In the genomic region with DNA sequence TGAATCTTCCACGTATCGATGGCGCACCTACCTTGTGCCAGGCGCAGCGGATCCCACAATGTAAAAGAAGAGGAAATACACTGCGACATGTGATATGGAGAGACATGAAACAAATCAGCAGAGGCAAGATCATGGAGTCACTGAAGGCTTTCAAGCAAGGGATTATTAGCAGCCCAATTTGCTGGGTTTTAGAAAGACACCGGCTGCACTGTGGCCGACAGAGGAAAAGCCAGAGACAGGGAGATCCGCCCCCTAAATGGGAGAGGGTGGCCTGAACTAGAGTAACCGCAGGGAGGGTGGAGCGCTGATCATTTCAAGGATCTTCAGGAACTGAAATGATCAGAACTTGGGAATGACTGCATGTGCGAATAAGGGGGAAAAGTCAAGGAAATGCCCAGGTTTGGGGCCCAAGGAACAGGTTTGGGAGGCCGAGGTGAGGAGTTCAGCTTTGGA, we compare ENCODE assay signal across 8 cellular contexts. TPM values are rescaled to one million over a fixed set of nuclear protein-coding genes. Genes with fewer than 3 reads are reported as not detected.
DNase-seq lines count a peak whose midpoint lies in the region; ATAC-seq and TF ChIP-seq lines count a peak whose summit lies in the region.

No MANE protein-coding gene starts in this region.

- POLR2A ChIA-PET in activated CD4-positive, alpha-beta memory T cell treated with anti-CD3 and anti-CD28 coated beads, Interleukin-2, amount 10 ng/mL, durations not matched to agents 7 days and 5 days (lab: Charles Lee), result interaction anchor here (0.6 to 3.3 kb wide), 17 partner anchors 9 to 472 kb away, joined by 3 to 20 read pairs (median 5); a partner anchor contains a TSS

- TF ChIP-seq CTCF in suprapubic skin (IDR thresholded peaks at IDR 0.05), result no peak
- TF ChIP-seq CTCF in GM13976 (IDR thresholded peaks at IDR 0.05; ENCODE audit: borderline replicate concordance, control extremely low read depth, extremely low read depth, insufficient read depth, missing control alignments), result no peak

- DNase-seq in activated CD8-positive, alpha-beta memory T cell treated with anti-CD3 and anti-CD28 coated beads, Interleukin-2, amount 10 ng/mL, durations not matched to agents 7 days and 5 days, result no peak
- DNase-seq in activated CD8-positive, alpha-beta memory T cell treated with anti-CD3 and anti-CD28 coated beads for 24 hours, result no peak
- DNase-seq in activated CD4-positive, alpha-beta memory T cell treated with anti-CD3 and anti-CD28 coated beads, Interleukin-2, amount 10 ng/mL, durations not matched to agents 7 days and 5 days, result no peak
- DNase-seq in suprapubic skin (ENCODE audit: low spot score in 2 of 2), result no peak
- DNase-seq in GM13976 (ENCODE audit: low spot score), result no peak
- no peak for DNase-seq in activated CD8-positive, alpha-beta memory T cell treated with anti-CD3 and anti-CD28 coated beads, Interleukin-2, amount 50 U/mL, for 48 hours
- DNase-seq in cerebellar nuclear complex (lab: John Stamatoyannopoulos, UW), result no peak

- H3K4me1 ChIP-seq in iPS-18a (ENCODE audit: control insufficient read depth, low read depth, low read length), result peaks cover 18% of the 10 kb centered on the region
- peaks cover 35% of the 10 kb centered on the region for H3K4me1 ChIP-seq in suprapubic skin

- no peaks in the 10 kb centered on the region for H3K9me3 Mint-ChIP-seq in activated CD8-positive, alpha-beta memory T cell treated with anti-CD3 and anti-CD28 coated beads, Interleukin-2, amount 10 ng/mL, durations not matched to agents 7 days and 5 days (ENCODE audit: low read depth)
- H3K9me3 Mint-ChIP-seq in activated CD4-positive, alpha-beta memory T cell treated with anti-CD3 and anti-CD28 coated beads, Interleukin-2, amount 10 ng/mL, durations not matched to agents 7 days and 5 days, result no peaks in the 10 kb centered on the region

- TF ChIP-seq EP300 in suprapubic skin (IDR thresholded peaks at IDR 0.05), result no peak

- H3K4me3 Mint-ChIP-seq in activated CD8-positive, alpha-beta memory T cell treated with anti-CD3 and anti-CD28 coated beads, Interleukin-2, amount 10 ng/mL, durations not matched to agents 7 days and 5 days, result peak overlapping the region; percentile 93
- H3K4me3 Mint-ChIP-seq in activated CD4-positive, alpha-beta memory T cell treated with anti-CD3 and anti-CD28 coated beads, Interleukin-2, amount 10 ng/mL, durations not matched to agents 7 days and 5 days, result peak overlapping the region; percentile 91

- H3K9me3 ChIP-seq in iPS-18a (ENCODE audit: control insufficient read depth, low read depth, low read length) (no peaks in the 10 kb centered on the region), suprapubic skin (no peaks in the 10 kb centered on the region)

- H3K27me3 ChIP-seq in iPS-18a (ENCODE audit: control insufficient read depth, insufficient read depth, low read length) (no peaks in the 10 kb centered on the region), suprapubic skin (no peaks in the 10 kb centered on the region)

- in situ Hi-C loops in GM13976 (cut with MboI; ENCODE audit: low sequenced_read_pairs, unreplicated experiment), result no loop called here

- no peak for TF ChIP-seq POLR2A in suprapubic skin (IDR thresholded peaks at IDR 0.05)

- peak overlapping the region; percentile 89 for H3K4me3 ChIP-seq in iPS-18a (ENCODE audit: low read length)
- peak overlapping the region; percentile 95 for H3K4me3 ChIP-seq in suprapubic skin

- H3K36me3 ChIP-seq in iPS-18a (ENCODE audit: control insufficient read depth, low read depth, low read length) (peaks cover 19% of the 10 kb centered on the region), suprapubic skin (peaks cover 29% of the 10 kb centered on the region)

- peak overlapping the region; percentile 89 for H3K27ac Mint-ChIP-seq in activated CD8-positive, alpha-beta memory T cell treated with anti-CD3 and anti-CD28 coated beads, Interleukin-2, amount 10 ng/mL, durations not matched to agents 7 days and 5 days
- peak overlapping the region; percentile 91 for H3K27ac Mint-ChIP-seq in activated CD4-positive, alpha-beta memory T cell treated with anti-CD3 and anti-CD28 coated beads, Interleukin-2, amount 10 ng/mL, durations not matched to agents 7 days and 5 days

- H3K27ac ChIP-seq in iPS-18a (ENCODE audit: low read length), result peak overlapping the region; percentile 88
- H3K27ac ChIP-seq in suprapubic skin, result peak overlapping the region; percentile 91

- peak overlapping the region; percentile 93 for H3K9ac ChIP-seq in iPS-18a (ENCODE audit: low read length)

- WGBS in suprapubic skin, result 40% methylated on average over 12 of the region's 13 CpGs

- ATAC-seq in activated CD8-positive, alpha-beta memory T cell treated with anti-CD3 and anti-CD28 coated beads, Interleukin-2, amount 10 ng/mL, durations not matched to agents 7 days and 5 days, result no peak

- CTCF ChIA-PET in activated CD8-positive, alpha-beta memory T cell treated with anti-CD3 and anti-CD28 coated beads, Interleukin-2, amount 10 ng/mL, durations not matched to agents 7 days and 5 days (lab: Charles Lee), result interaction anchor here (0.6 to 3.3 kb wide), 17 partner anchors 10 to 472 kb away, joined by 3 to 30 read pairs (median 6); a partner anchor contains a TSS
- CTCF ChIA-PET in activated CD4-positive, alpha-beta memory T cell treated with anti-CD3 and anti-CD28 coated beads, Interleukin-2, amount 10 ng/mL, durations not matched to agents 7 days and 5 days (lab: Charles Lee), result interaction anchor here (0.7 to 2.9 kb wide), 16 partner anchors 12 to 472 kb away, joined by 3 to 19 read pairs (median 6); a partner anchor contains a TSS

- H3K36me3 Mint-ChIP-seq in activated CD8-positive, alpha-beta memory T cell treated with anti-CD3 and anti-CD28 coated beads, Interleukin-2, amount 10 ng/mL, durations not matched to agents 7 days and 5 days, result peaks cover 26% of the 10 kb centered on the region
- H3K36me3 Mint-ChIP-seq in activated CD4-positive, alpha-beta memory T cell treated with anti-CD3 and anti-CD28 coated beads, Interleukin-2, amount 10 ng/mL, durations not matched to agents 7 days and 5 days (ENCODE audit: low read depth), result peaks cover 30% of the 10 kb centered on the region

- H3K4me1 Mint-ChIP-seq in activated CD8-positive, alpha-beta memory T cell treated with anti-CD3 and anti-CD28 coated beads, Interleukin-2, amount 10 ng/mL, durations not matched to agents 7 days and 5 days, result peaks cover 54% of the 10 kb centered on the region
- H3K4me1 Mint-ChIP-seq in activated CD4-positive, alpha-beta memory T cell treated with anti-CD3 and anti-CD28 coated beads, Interleukin-2, amount 10 ng/mL, durations not matched to agents 7 days and 5 days, result peaks cover 51% of the 10 kb centered on the region

- no peaks in the 10 kb centered on the region for H3K27me3 Mint-ChIP-seq in activated CD8-positive, alpha-beta memory T cell treated with anti-CD3 and anti-CD28 coated beads, Interleukin-2, amount 10 ng/mL, durations not matched to agents 7 days and 5 days
- H3K27me3 Mint-ChIP-seq in activated CD4-positive, alpha-beta memory T cell treated with anti-CD3 and anti-CD28 coated beads, Interleukin-2, amount 10 ng/mL, durations not matched to agents 7 days and 5 days, result no peaks in the 10 kb centered on the region

RNA-seq across cellular contexts. Expression of a gene that starts 0.6 kb away (rescaled TPM):
- total RNA-seq in activated CD8-positive, alpha-beta memory T cell treated with anti-CD3 and anti-CD28 coated beads, Interleukin-2, amount 10 ng/mL, durations not matched to agents 7 days and 5 days, result 10 to 100 TPM; 28.3 to 29.0 TPM
- 10 to 100 TPM; 23.8 to 25.5 TPM for total RNA-seq in activated CD4-positive, alpha-beta memory T cell treated with anti-CD3 and anti-CD28 coated beads, Interleukin-2, amount 10 ng/mL, durations not matched to agents 7 days and 5 days
- 10 to 100 TPM; 18.7 to 37.2 (median 22.9) TPM for total RNA-seq in suprapubic skin

RNA-seq across cellular contexts. Expression of a gene that starts 26.1 kb away (rescaled TPM):
- 10 to 100 TPM; 20.5 to 27.8 TPM for total RNA-seq in activated CD8-positive, alpha-beta memory T cell treated with anti-CD3 and anti-CD28 coated beads, Interleukin-2, amount 10 ng/mL, durations not matched to agents 7 days and 5 days
- total RNA-seq in activated CD4-positive, alpha-beta memory T cell treated with anti-CD3 and anti-CD28 coated beads, Interleukin-2, amount 10 ng/mL, durations not matched to agents 7 days and 5 days, result 10 to 100 TPM; 24.1 TPM
- 10 to 100 TPM; 15.9 to 37.0 (median 22.1) TPM for total RNA-seq in suprapubic skin

RNA-seq across cellular contexts. Expression of a gene that starts 55.0 kb away (rescaled TPM):
- 10 to 100 TPM; 62.5 to 73.2 TPM for total RNA-seq in activated CD8-positive, alpha-beta memory T cell treated with anti-CD3 and anti-CD28 coated beads, Interleukin-2, amount 10 ng/mL, durations not matched to agents 7 days and 5 days
- total RNA-seq in activated CD4-positive, alpha-beta memory T cell treated with anti-CD3 and anti-CD28 coated beads, Interleukin-2, amount 10 ng/mL, durations not matched to agents 7 days and 5 days, result 10 to 100 TPM; 55.0 to 58.6 TPM
- 10 to 100 TPM; 43.9 to 54.3 (median 50.0) TPM for total RNA-seq in suprapubic skin

RNA-seq across cellular contexts. Expression of a gene that starts 59.5 kb away (rescaled TPM):
- 10 to 100 TPM in 1 of 2 experiments, 1 to 10 TPM in 1; 8.2 to 14.4 TPM for total RNA-seq in activated CD8-positive, alpha-beta memory T cell treated with anti-CD3 and anti-CD28 coated beads, Interleukin-2, amount 10 ng/mL, durations not matched to agents 7 days and 5 days
- total RNA-seq in activated CD4-positive, alpha-beta memory T cell treated with anti-CD3 and anti-CD28 coated beads, Interleukin-2, amount 10 ng/mL, durations not matched to agents 7 days and 5 days, result 10 to 100 TPM; 20.0 to 26.0 TPM
- total RNA-seq in suprapubic skin, result 100 to 1,000 TPM in 2 of 4 donors, 10 to 100 TPM in 2; 81.4 to 120 (median 99.2) TPM
